In genomic region chr9:124329996-124330714, GRCh38 we compare ENCODE assay signal across 23 cellular contexts.
DNase-seq lines count a peak whose midpoint lies in the region; ATAC-seq, FAIRE-seq and TF ChIP-seq lines count a peak whose summit lies in the region.
"Had no signal": no experiment of that assay in that cellular context is flagged by ENCODE, and none has a peak within 500 bp of the region (broad histone marks: within the 10 kb centered on the region; RNA-seq: fewer than 3 reads in every experiment).

No MANE protein-coding gene starts in this region.

- ATAC-seq in gastrocnemius medialis (peak; percentile 73 to 86), HG02588 (IDR thresholded peaks at IDR 0.05; ENCODE audit: unreplicated experiment) (no peak)

- FAIRE-seq in GM12891 (lab: Jason Lieb, UNC) = no peak
- FAIRE-seq: bronchial epithelial cell, endometrium, GM12892, keratinocyte, small intestine had no signal

- H3K4me1 Mint-ChIP-seq in glutamatergic neuron (ENCODE audit: low read depth, unreplicated experiment) = peaks cover 20% of the 10 kb centered on the region
- no peaks in the 10 kb centered on the region for H3K4me1 Mint-ChIP-seq in activated CD4-positive, alpha-beta T cell treated with anti-CD3 and anti-CD28 coated beads, Interleukin-2, amount 10 ng/mL, durations not matched to agents 7 days and 5 days

- TF ChIP-seq POLR2A in GM12891 (IDR thresholded peaks at IDR 0.05; ENCODE audit: low read depth, low read length) (no peak), gastrocnemius medialis (IDR thresholded peaks at IDR 0.05) (peak in 1 of 2 donors; percentile 9)

- intact Hi-C loops in gastrocnemius medialis (cut with DNase I; ENCODE audit: low total_unique reads) = loop anchor here (5.0 kb wide), 1 partner anchor 67 kb away; no protein-coding TSS in a partner anchor

- H3K27me3 ChIP-seq in gastrocnemius medialis = no peaks in the 10 kb centered on the region
- no peaks in the 10 kb centered on the region for H3K27me3 ChIP-seq in brain microvascular endothelial cell (replicated peaks)
- H3K27me3 ChIP-seq: adrenal gland; BLaER1 treated with 17β-estradiol and CSF1 and Interleukin-3, amounts not matched to agents 10 nM and 100 nM had no signal

- peak overlapping the region in 3 of 4 donors; percentile 7 to 31 (median 14) for H3K4me3 ChIP-seq in gastrocnemius medialis
- H3K4me3 ChIP-seq in brain microvascular endothelial cell (ENCODE audit: low read depth, low read length) = no peak overlapping the region
- H3K4me3 ChIP-seq: adrenal gland; BLaER1 treated with 17β-estradiol and CSF1 and Interleukin-3, amounts not matched to agents 10 nM and 100 nM had no signal

- H3K27ac Mint-ChIP-seq in glutamatergic neuron (ENCODE audit: unreplicated experiment) = peak overlapping the region; percentile 17
- no peak overlapping the region for H3K27ac Mint-ChIP-seq in activated CD4-positive, alpha-beta T cell treated with anti-CD3 and anti-CD28 coated beads, Interleukin-2, amount 10 ng/mL, durations not matched to agents 7 days and 5 days
- H3K27ac Mint-ChIP-seq: dendritic cell treated with granulocyte-macrophage colony-stimulating factor and Interleukin-4, amounts not matched to agents 40 ng/mL and 50 ng/mL, for 4 days had no signal

- peak overlapping the region; percentile 75 to 92 (median 76) for H3K27ac ChIP-seq in gastrocnemius medialis
- no peak overlapping the region for H3K27ac ChIP-seq in brain microvascular endothelial cell
- H3K27ac ChIP-seq: adrenal gland; BLaER1 treated with 17β-estradiol and CSF1 and Interleukin-3, amounts not matched to agents 10 nM and 100 nM had no signal

- H3K4me1 ChIP-seq in gastrocnemius medialis = peaks cover 4 to 6% of the 10 kb centered on the region in 2 donors
- H3K4me1 ChIP-seq: adrenal gland had no signal

- no peaks in the 10 kb centered on the region for H3K36me3 Mint-ChIP-seq in glutamatergic neuron (ENCODE audit: unreplicated experiment)
- no peaks in the 10 kb centered on the region for H3K36me3 Mint-ChIP-seq in activated CD4-positive, alpha-beta T cell treated with anti-CD3 and anti-CD28 coated beads, Interleukin-2, amount 10 ng/mL, durations not matched to agents 7 days and 5 days (ENCODE audit: low read depth)

- CTCF ChIA-PET in activated CD4-positive, alpha-beta T cell treated with anti-CD3 and anti-CD28 coated beads, Interleukin-2, amount 10 ng/mL, durations not matched to agents 7 days and 5 days (lab: Charles Lee) = interaction anchor here (1.0 kb wide), 1 partner anchor 30 kb away, joined by 3 read pairs; no protein-coding TSS in a partner anchor

- in situ Hi-C loops in gastrocnemius medialis (cut with MboI; ENCODE audit: low sequenced_read_pairs in 4 of 4) (no loop called here), brain microvascular endothelial cell (cut with HindIII; ENCODE audit: low pct_ligation_motif_present, low sequenced_read_pairs) (no loop called here)

- H3K27me3 Mint-ChIP-seq in glutamatergic neuron (ENCODE audit: unreplicated experiment) = peaks cover 5% of the 10 kb centered on the region
- no peaks in the 10 kb centered on the region for H3K27me3 Mint-ChIP-seq in activated CD4-positive, alpha-beta T cell treated with anti-CD3 and anti-CD28 coated beads, Interleukin-2, amount 10 ng/mL, durations not matched to agents 7 days and 5 days
- H3K27me3 Mint-ChIP-seq: dendritic cell treated with granulocyte-macrophage colony-stimulating factor and Interleukin-4, amounts not matched to agents 40 ng/mL and 50 ng/mL, for 4 days had no signal

- no peak for TF ChIP-seq CTCF in glutamatergic neuron (IDR thresholded peaks at IDR 0.05; ENCODE audit: partially characterized antibody, unreplicated experiment)
- no peak for TF ChIP-seq CTCF in gastrocnemius medialis (IDR thresholded peaks at IDR 0.05 in 4 of 5, conservative IDR thresholded peaks at IDR 0.05 in 1 of 5)
- no peak for TF ChIP-seq CTCF in brain microvascular endothelial cell (IDR thresholded peaks at IDR 0.05; ENCODE audit: low read depth, low read length, missing control alignments)

- H3K9me3 ChIP-seq in gastrocnemius medialis = no peaks in the 10 kb centered on the region
- H3K9me3 ChIP-seq: adrenal gland; BLaER1 treated with 17β-estradiol and CSF1 and Interleukin-3, amounts not matched to agents 10 nM and 100 nM had no signal

- H3K4me3 Mint-ChIP-seq in glutamatergic neuron (ENCODE audit: unreplicated experiment) = no peak overlapping the region
- H3K4me3 Mint-ChIP-seq in activated CD4-positive, alpha-beta T cell treated with anti-CD3 and anti-CD28 coated beads, Interleukin-2, amount 10 ng/mL, durations not matched to agents 7 days and 5 days = no peak overlapping the region
- H3K4me3 Mint-ChIP-seq: dendritic cell treated with granulocyte-macrophage colony-stimulating factor and Interleukin-4, amounts not matched to agents 40 ng/mL and 50 ng/mL, for 4 days had no signal

- DNase-seq in GM12891 (ENCODE audit: insufficient read length, low spot score) = no peak
- DNase-seq in NCI-H526 (lab: John Stamatoyannopoulos, UW) = peak; percentile 57 to 82
- peak; percentile 48 for DNase-seq in glutamatergic neuron
- DNase-seq in gastrocnemius medialis = peak; percentile 46 to 79
- DNase-seq in brain microvascular endothelial cell = no peak
- no peak for DNase-seq in activated CD4-positive, alpha-beta T cell treated with anti-CD3 and anti-CD28 coated beads, Interleukin-2, amount 10 ng/mL, durations not matched to agents 7 days and 5 days
- DNase-seq: activated T-cell treated with anti-CD3 and anti-CD28 coated beads, Interleukin-2, amount 50 U/mL, for 1 hour; adrenal gland; COR-L47; HCEC 1CT; NCI-H1105 treated with DMSO at 0.1 percent for 48 hours; NCI-H2171; NCI-H524; small intestine; stimulated activated CD4-positive, alpha-beta T cell treated with anti-CD3 and anti-CD28 coated beads, Interleukin-1b, Interleukin-23, amount 100 ng/mL, for 48 hours; T-helper 2 cell had no signal

- POLR2A ChIA-PET in activated CD4-positive, alpha-beta T cell treated with anti-CD3 and anti-CD28 coated beads, Interleukin-2, amount 10 ng/mL, durations not matched to agents 7 days and 5 days (lab: Charles Lee) = no interaction called here

- H3K36me3 ChIP-seq in gastrocnemius medialis (no peaks in the 10 kb centered on the region), brain microvascular endothelial cell (replicated peaks) (peaks cover 79% of the 10 kb centered on the region)

- peaks cover 5% of the 10 kb centered on the region for H3K9me3 Mint-ChIP-seq in glutamatergic neuron (ENCODE audit: unreplicated experiment)
- H3K9me3 Mint-ChIP-seq in activated CD4-positive, alpha-beta T cell treated with anti-CD3 and anti-CD28 coated beads, Interleukin-2, amount 10 ng/mL, durations not matched to agents 7 days and 5 days = no peaks in the 10 kb centered on the region
- H3K9me3 Mint-ChIP-seq: dendritic cell treated with granulocyte-macrophage colony-stimulating factor and Interleukin-4, amounts not matched to agents 40 ng/mL and 50 ng/mL, for 4 days had no signal

TF ChIP-seq in GM12891, 5 proteins besides CTCF, POLR2A, EP300 and RAD21:
- no peak for TF ChIP-seq SPI1 (IDR thresholded peaks at IDR 0.05; ENCODE audit: low read depth, low read length)
- TF ChIP-seq PAX5 (IDR thresholded peaks at IDR 0.05; ENCODE audit: insufficient read depth, low read length, severe bottlenecking) = no peak
- no peak for TF ChIP-seq TAF1 (IDR thresholded peaks at IDR 0.05; ENCODE audit: low read depth, low read length)
- no peak for TF ChIP-seq POU2F2 (IDR thresholded peaks at IDR 0.05; ENCODE audit: low read depth, low read length)
- TF ChIP-seq POLR2AphosphoS5 (IDR thresholded peaks at IDR 0.05; ENCODE audit: low read depth, low read length) = peak; percentile 45; the same call in 1 of the 2 replicates
TF ChIP-seq in GM12891: peak in this region for 1.

Comparison
In these comparisons a context has a peak if more than half of its experiments do, and no peak if none do; other contexts are left out.
1. DNase-seq: peak in NCI-H526 (2 of 2), glutamatergic neuron (single experiment) and gastrocnemius medialis (2 of 2); none in GM12891 (single experiment), brain microvascular endothelial cell (single experiment) and activated CD4-positive, alpha-beta T cell treated with anti-CD3 and anti-CD28 coated beads, Interleukin-2, amount 10 ng/mL, durations not matched to agents 7 days and 5 days (single experiment).